9 cellular contexts compared by ENCODE assay signal in genomic region chr20:48986899-48987298, GRCh38. TPM values are rescaled to one million over a fixed set of nuclear protein-coding genes. Genes with fewer than 3 reads are reported as not detected.
DNase-seq lines count a peak whose midpoint lies in the region; ATAC-seq and TF ChIP-seq lines count a peak whose summit lies in the region.
"Had no signal": no experiment of that assay in that cellular context is flagged by ENCODE, and none has a peak within 500 bp of the region (broad histone marks: within the 10 kb centered on the region; RNA-seq: fewer than 3 reads in every experiment).

No MANE protein-coding gene starts in this region.

- POLR2A ChIA-PET in HEK293 (lab: Yijun Ruan, JAX), result no interaction called here

- H3K4me1 ChIP-seq in HEK293 (ENCODE audit: control insufficient read depth, insufficient read depth, low read length), result no peaks in the 10 kb centered on the region
- no peaks in the 10 kb centered on the region for H3K4me1 ChIP-seq in hepatocyte (ENCODE audit: insufficient read depth)
- no peaks in the 10 kb centered on the region for H3K4me1 ChIP-seq in HAP-1

- H3K9me3 Mint-ChIP-seq in activated T-cell treated with anti-CD3 and anti-CD28 coated beads, Interleukin-2, amount 50 U/mL, for 4 hours, result no peaks in the 10 kb centered on the region

- H3K9me3 ChIP-seq in HEK293 (ENCODE audit: control insufficient read depth, insufficient read depth, low read depth, low read length) (no peaks in the 10 kb centered on the region), hepatocyte (ENCODE audit: low read depth) (no peaks in the 10 kb centered on the region), HAP-1 (no peaks in the 10 kb centered on the region)

- H3K27me3 ChIP-seq in hepatocyte, result no peaks in the 10 kb centered on the region
- no peaks in the 10 kb centered on the region for H3K27me3 ChIP-seq in HAP-1 (ENCODE audit: low read depth)

- in situ Hi-C loops in SK-MEL-5 (cut with HindIII; ENCODE audit: low pct_unique_long_range_greater_than_20kb, low sequenced_read_pairs) (no loop called here), HAP-1 (cut with MboI; ENCODE audit: low sequenced_read_pairs) (no loop called here)

- no peaks in the 10 kb centered on the region for H3K27me3 Mint-ChIP-seq in activated T-cell treated with anti-CD3 and anti-CD28 coated beads, Interleukin-2, amount 50 U/mL, for 4 hours (ENCODE audit: low read depth)

- H3K36me3 ChIP-seq in HEK293 (ENCODE audit: control insufficient read depth in 2 of 2, insufficient read depth in 1 of 2, low read length in 2 of 2) (peaks cover 10 to 91% of the 10 kb centered on the region in 2 experiments; a peak in 2 of 3 replicates), hepatocyte (replicated peaks; ENCODE audit: insufficient read depth, low read depth) (peaks cover 6% of the 10 kb centered on the region), HAP-1 (replicated peaks) (peaks cover 50% of the 10 kb centered on the region)

- intact Hi-C loops in cardiac septum (cut with DNase I), result no loop called here

- H3K27ac ChIP-seq in C4-2B, result no peak overlapping the region
- no peak overlapping the region for H3K27ac ChIP-seq in HEK293 (ENCODE audit: extremely low read depth, low read depth, low read length)
- no peak overlapping the region for H3K27ac ChIP-seq in hepatocyte

- no peak overlapping the region for H3K4me3 Mint-ChIP-seq in activated T-cell treated with anti-CD3 and anti-CD28 coated beads, Interleukin-2, amount 50 U/mL, for 4 hours

- no peak overlapping the region for H3K4me2 ChIP-seq in hepatocyte

- TF ChIP-seq CTCF in C4-2B (conservative IDR thresholded peaks at IDR 0.05), result peak; percentile 60
- TF ChIP-seq CTCF in HEK293 (tag by site-specific recombination; IDR thresholded peaks at IDR 0.05), result no peak
- TF ChIP-seq CTCF in hepatocyte (IDR thresholded peaks at IDR 0.05; ENCODE audit: poor library complexity), result peak; percentile 11

- CTCF ChIA-PET in HEK293 (lab: Yijun Ruan, JAX), result interaction anchor here (0.6 to 1.4 kb wide), 5 partner anchors 15 to 230 kb away, joined by 3 read pairs; no protein-coding TSS in a partner anchor

- H3K79me2 ChIP-seq in hepatocyte, result no peaks in the 10 kb centered on the region

- DNase-seq in SK-MEL-5 (ENCODE audit: low read depth, low spot score) (peak; percentile 41), hepatocyte (ENCODE audit: low spot score) (no peak), HAP-1 (ENCODE audit: low spot score in 2 of 2) (no peak), cardiac septum (ENCODE audit: low spot score) (no peak)
- DNase-seq in activated T-cell treated with anti-CD3 and anti-CD28 coated beads, Interleukin-2, amount 50 U/mL, for 4 hours, result no peak
- DNase-seq: effector CD4-positive, alpha-beta T cell had no signal

- no peaks in the 10 kb centered on the region for H4K20me1 ChIP-seq in hepatocyte (ENCODE audit: insufficient read depth, poor library complexity, severe bottlenecking)

- H2AFZ ChIP-seq in hepatocyte, result no peak overlapping the region

- ATAC-seq in activated T-cell treated with anti-CD3 and anti-CD28 coated beads, Interleukin-2, amount 50 U/mL, for 4 hours, result no peak
- ATAC-seq in HG02981 (IDR thresholded peaks at IDR 0.05; ENCODE audit: unreplicated experiment), result no peak

- H3K9me2 ChIP-seq in hepatocyte (replicated peaks; ENCODE audit: insufficient read depth), result no peaks in the 10 kb centered on the region

- WGBS in hepatocyte (ENCODE audit: low lambda C conversion rate, missing lambda C conversion rate), result 83% methylated on average over 2 of the region's 2 CpGs

- H3K4me1 Mint-ChIP-seq in activated T-cell treated with anti-CD3 and anti-CD28 coated beads, Interleukin-2, amount 50 U/mL, for 4 hours (ENCODE audit: low read depth), result no peaks in the 10 kb centered on the region

- H3K4me3 ChIP-seq in HEK293 (ENCODE audit: low read depth, low read length) (no peak overlapping the region), hepatocyte (no peak overlapping the region), HAP-1 (no peak overlapping the region)

- H3K36me3 Mint-ChIP-seq in activated T-cell treated with anti-CD3 and anti-CD28 coated beads, Interleukin-2, amount 50 U/mL, for 4 hours (ENCODE audit: insufficient read depth), result peaks cover 53% of the 10 kb centered on the region

TF ChIP-seq in HEK293, 187 proteins besides CTCF, POLR2A, EP300 and RAD21:
- peak; percentile 77 for TF ChIP-seq ZNF654 (tag by site-specific recombination; IDR thresholded peaks at IDR 0.05; ENCODE audit: low read depth)
- TF ChIP-seq ZNF624 (tag by site-specific recombination; IDR thresholded peaks at IDR 0.05), result no peak
TF ChIP-seq in HEK293: peak in this region for 1.

RNA-seq across cellular contexts. Expression of gene CSE1L, which starts 59.2 kb away (rescaled TPM):
- total RNA-seq in SK-MEL-5 (2014; rRNA removed; shearing (Covaris generic)), result 180 and 193 TPM in 2 replicates
- 86.6 and 112 TPM in 2 replicates for polyA plus RNA-seq in SK-MEL-5 (2015; cell fraction: cytosol; rRNA removed)
- polyA plus RNA-seq in SK-MEL-5 (2015; cell fraction: nucleus; rRNA removed), result 70.7 and 85.9 TPM in 2 replicates
- total RNA-seq in hepatocyte (54.9 and 60.7 TPM in 2 replicates), cardiac septum (34.0 TPM)
- polyA plus RNA-seq in hepatocyte, result 27.3 and 34.3 TPM in 2 replicates
- total RNA-seq in activated T-cell treated with anti-CD3 and anti-CD28 coated beads, Interleukin-2, amount 50 U/mL, for 4 hours, result 100 to 1,000 TPM; 135 to 151 (median 141) TPM
